17 cellular contexts compared by ENCODE assay signal in genomic region chr1:44049839-44050238, GRCh38. TPM values are rescaled to one million over a fixed set of nuclear protein-coding genes. Genes with fewer than 3 reads are reported as not detected.
DNase-seq lines count a peak whose midpoint lies in the region; ATAC-seq, FAIRE-seq and TF ChIP-seq lines count a peak whose summit lies in the region.
"Had no signal": no experiment of that assay in that cellular context is flagged by ENCODE, and none has a peak within 500 bp of the region (broad histone marks: within the 10 kb centered on the region; RNA-seq: fewer than 3 reads in every experiment).

No MANE protein-coding gene starts in this region.

- H3K27me3 ChIP-seq in ACC112 (ENCODE audit: insufficient read depth, low read length): no peaks in the 10 kb centered on the region
- H3K27me3 ChIP-seq in gastroesophageal sphincter: no peaks in the 10 kb centered on the region

- DNase-seq in HTR-8/SVneo (ENCODE audit: insufficient read length, low spot score): peak; percentile 39
- peak; percentile 85 for DNase-seq in astrocyte of the cerebellum (ENCODE audit: low read depth)
- DNase-seq: activated T-cell treated with anti-CD3 and anti-CD28 coated beads, Interleukin-2, amount 50 U/mL, for 1 hour; amygdala; DMS79; effector memory CD4-positive, alpha-beta T cell; H9; NCI-H1417; NCI-H774 had no signal

- H2AFZ ChIP-seq in ACC112 (ENCODE audit: low read length, unreplicated experiment): no peak overlapping the region
- H2AFZ ChIP-seq: parathyroid adenoma had no signal

- 12 to 33% methylated on average over 2 of the region's 2 CpGs for WGBS in gastroesophageal sphincter (ENCODE audit: low coverage in 1 of 2), 2 donors

- H3K36me3 ChIP-seq in ACC112 (ENCODE audit: insufficient read depth, low read length): no peaks in the 10 kb centered on the region
- H3K36me3 ChIP-seq in gastroesophageal sphincter: no peaks in the 10 kb centered on the region

- FAIRE-seq in HTR-8/SVneo (lab: Jason Lieb, UNC): peak; percentile 87

- in situ Hi-C loops in astrocyte of the cerebellum (cut with HindIII; ENCODE audit: low sequenced_read_pairs): no loop called here

- ATAC-seq in gastroesophageal sphincter: no peak
- ATAC-seq in GM21786 (IDR thresholded peaks at IDR 0.05; ENCODE audit: unreplicated experiment): no peak
- ATAC-seq in GM21576 (IDR thresholded peaks at IDR 0.05; ENCODE audit: unreplicated experiment): no peak
- ATAC-seq in GM18873 (IDR thresholded peaks at IDR 0.05; ENCODE audit: low FRiP score, unreplicated experiment): no peak
- ATAC-seq in GM18909 (IDR thresholded peaks at IDR 0.05; ENCODE audit: poor library complexity, unreplicated experiment): no peak
- ATAC-seq: activated CD4-positive, CD25-positive, alpha-beta regulatory T cell treated with anti-CD3 and anti-CD28 coated beads, Interleukin-2, amount 50 U/mL, for 24 hours had no signal

- TF ChIP-seq POLR2A in gastroesophageal sphincter (IDR thresholded peaks at IDR 0.05): no peak

- H3K79me2 ChIP-seq in ACC112 (ENCODE audit: control insufficient read depth, insufficient read depth, low read length, unreplicated experiment): no peaks in the 10 kb centered on the region
- H3K79me2 ChIP-seq: parathyroid adenoma had no signal

- TF ChIP-seq EP300 in gastroesophageal sphincter (IDR thresholded peaks at IDR 0.05): no peak

- H3K4me1 ChIP-seq in ACC112 (ENCODE audit: control insufficient read depth, insufficient read depth, low read length, unreplicated experiment) (peaks cover 34% of the 10 kb centered on the region), gastroesophageal sphincter (peaks cover 0 to 27% (median 0%) of the 10 kb centered on the region in 3 donors)
- H3K4me1 ChIP-seq: parathyroid adenoma had no signal

- H3K9me3 ChIP-seq in gastroesophageal sphincter: no peaks in the 10 kb centered on the region

- H3K4me3 ChIP-seq in ACC112 (ENCODE audit: low read depth, low read length): peak overlapping the region; percentile 73
- no peak overlapping the region for H3K4me3 ChIP-seq in astrocyte of the cerebellum (ENCODE audit: low read depth, low read length)
- H3K4me3 ChIP-seq in gastroesophageal sphincter: no peak overlapping the region

- TF ChIP-seq CTCF in astrocyte of the cerebellum (IDR thresholded peaks at IDR 0.05; ENCODE audit: low read depth, low read length, missing control alignments) (no peak), gastroesophageal sphincter (IDR thresholded peaks at IDR 0.05) (no peak)

- H3K27ac ChIP-seq in ACC112 (ENCODE audit: low read depth, low read length): peak overlapping the region; percentile 99
- H3K27ac ChIP-seq in gastroesophageal sphincter: peak overlapping the region in 3 of 4 donors; percentile 26 to 72 (median 41)
- H3K27ac ChIP-seq: parathyroid adenoma had no signal

RNA-seq across cellular contexts. Expression of gene SLC6A9, which starts 18.6 kb away (rescaled TPM):
- total RNA-seq in gastroesophageal sphincter: 10 to 100 TPM in 1 of 4 donors, 1 to 10 TPM in 3; 1.8 to 14.2 (median 7.5) TPM

RNA-seq across cellular contexts. Expression of gene CCDC24, which starts 58.4 kb away (rescaled TPM):
- 1 to 10 TPM; 5.0 to 6.2 (median 5.5) TPM for total RNA-seq in gastroesophageal sphincter
